Comparison of ENCODE assay signal across 10 cellular contexts in the genomic region with DNA sequence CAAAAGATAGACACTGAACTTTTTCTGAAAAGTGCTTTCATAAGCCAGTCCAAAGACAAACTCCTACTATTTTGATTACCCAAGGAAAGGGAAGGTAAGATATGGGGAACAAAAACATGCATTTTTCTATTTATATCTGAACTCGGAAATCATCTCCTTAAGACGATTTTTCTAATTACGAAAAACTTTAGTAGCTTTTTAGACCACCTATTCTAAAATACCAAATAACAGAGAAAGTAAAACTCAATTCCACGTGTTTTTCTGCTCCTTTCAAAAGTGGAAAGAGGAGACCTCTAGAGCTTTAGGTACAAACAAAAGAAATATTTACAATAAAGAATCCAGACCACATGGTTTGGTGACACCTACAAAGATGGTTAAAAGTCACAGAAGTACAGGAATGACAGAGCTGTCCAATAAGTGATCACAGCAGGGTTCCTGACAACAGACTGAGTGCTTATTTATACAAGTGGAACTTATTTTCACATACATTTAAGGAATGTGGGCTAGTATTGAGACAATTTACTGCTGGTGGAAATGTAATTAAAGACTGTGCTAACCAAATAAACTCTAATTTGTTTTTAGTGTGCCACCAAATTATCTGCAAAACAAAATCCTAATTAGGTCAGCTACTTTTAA. TPM values are rescaled to one million over a fixed set of nuclear protein-coding genes. Genes with fewer than 3 reads are reported as not detected.
DNase-seq lines count a peak whose midpoint lies in the region; ATAC-seq, FAIRE-seq and TF ChIP-seq lines count a peak whose summit lies in the region.
"Had no signal": no experiment of that assay in that cellular context is flagged by ENCODE, and none has a peak within 500 bp of the region (broad histone marks: within the 10 kb centered on the region; RNA-seq: fewer than 3 reads in every experiment).

No MANE protein-coding gene starts in this region.

- H3K4me3 ChIP-seq in HAP-1 = peak overlapping the region; percentile 61
- peak overlapping the region; percentile 92 for H3K4me3 ChIP-seq in adipocyte (ENCODE audit: low read length)
- peak overlapping the region; percentile 64 to 91 (median 75) for H3K4me3 ChIP-seq in keratinocyte (ENCODE audit: control insufficient read depth in 2 of 3, extremely low read depth in 1 of 3, insufficient read depth in 2 of 3, low read depth in 1 of 3, low read length in 3 of 3)
- peak overlapping the region; percentile 97 for H3K4me3 ChIP-seq in smooth muscle cell

- DNase-seq in HAP-1 (ENCODE audit: low spot score in 2 of 2) = peak; percentile 12 to 34
- DNase-seq in adipocyte (ENCODE audit: low read depth) = peak; percentile 52
- no peak for DNase-seq in keratinocyte (ENCODE audit: low read depth, low spot score)
- no peak for DNase-seq in smooth muscle cell (lab: John Stamatoyannopoulos, UW; ENCODE audit: unreplicated experiment)
- no peak for DNase-seq in activated CD4-positive, alpha-beta memory T cell treated with anti-CD3 and anti-CD28 coated beads, Interleukin-2, amount 10 ng/mL, durations not matched to agents 7 days and 5 days
- no peak for DNase-seq in MV-4-11 (lab: John Stamatoyannopoulos, UW)
- DNase-seq: stimulated activated CD4-positive, alpha-beta T cell treated with anti-CD3 and anti-CD28 coated beads, Interleukin-12 subunit alpha, Interleukin-12 subunit beta, amount 100 ng/mL, for 4 hours had no signal

- H3K9me3 ChIP-seq in HAP-1 = no peaks in the 10 kb centered on the region
- H3K9me3 ChIP-seq in adipocyte (ENCODE audit: control insufficient read depth, low read length) = no peaks in the 10 kb centered on the region
- H3K9me3 ChIP-seq in keratinocyte (ENCODE audit: control insufficient read depth, low read depth, low read length) = no peaks in the 10 kb centered on the region
- no peaks in the 10 kb centered on the region for H3K9me3 ChIP-seq in smooth muscle cell (replicated peaks; ENCODE audit: low read depth)

- H3K9ac ChIP-seq in adipocyte (ENCODE audit: low read length) (peak overlapping the region; percentile 94), keratinocyte (ENCODE audit: control insufficient read depth, extremely low read depth, insufficient read depth, low read length) (peak overlapping the region; percentile 88), smooth muscle cell (ENCODE audit: low read depth) (peak overlapping the region; percentile 12)

- peak overlapping the region; percentile 100 for H3K4me2 ChIP-seq in keratinocyte (ENCODE audit: control insufficient read depth, extremely low read depth, insufficient read depth, low read depth, low read length)
- H3K4me2 ChIP-seq in smooth muscle cell = peak overlapping the region; percentile 99

- in situ Hi-C loops in HAP-1 (cut with MboI; ENCODE audit: low sequenced_read_pairs) = no loop called here

- no peak for TF ChIP-seq CTCF in keratinocyte (optimal IDR thresholded peaks at IDR 0.05 in 1 of 3, IDR thresholded peaks at IDR 0.05 in 1 of 3, conservative IDR thresholded peaks at IDR 0.05 in 1 of 3; ENCODE audit: extremely low read depth in 1 of 3, insufficient read depth in 2 of 3, low read length in 3 of 3)
- no peak for TF ChIP-seq CTCF in smooth muscle cell (IDR thresholded peaks at IDR 0.05; ENCODE audit: borderline replicate concordance, insufficient read depth, poor library complexity, severe bottlenecking)

- POLR2A ChIA-PET in activated CD4-positive, alpha-beta memory T cell treated with anti-CD3 and anti-CD28 coated beads, Interleukin-2, amount 10 ng/mL, durations not matched to agents 7 days and 5 days (lab: Charles Lee) = no interaction called here

- H3K4me1 Mint-ChIP-seq in activated CD4-positive, alpha-beta memory T cell treated with anti-CD3 and anti-CD28 coated beads, Interleukin-2, amount 10 ng/mL, durations not matched to agents 7 days and 5 days = peaks cover 7% of the 10 kb centered on the region

- H2AFZ ChIP-seq in keratinocyte (ENCODE audit: control insufficient read depth, low read length) (no peak overlapping the region), smooth muscle cell (ENCODE audit: low read depth) (no peak overlapping the region)

- no peak overlapping the region for H3K4me3 Mint-ChIP-seq in activated CD4-positive, alpha-beta memory T cell treated with anti-CD3 and anti-CD28 coated beads, Interleukin-2, amount 10 ng/mL, durations not matched to agents 7 days and 5 days

- peaks cover 31% of the 10 kb centered on the region for H3K27me3 Mint-ChIP-seq in activated CD4-positive, alpha-beta memory T cell treated with anti-CD3 and anti-CD28 coated beads, Interleukin-2, amount 10 ng/mL, durations not matched to agents 7 days and 5 days

- H3K79me2 ChIP-seq in keratinocyte (ENCODE audit: control insufficient read depth, insufficient read depth, low read length) (peaks cover 74% of the 10 kb centered on the region), smooth muscle cell (ENCODE audit: low read depth) (peaks cover 12% of the 10 kb centered on the region)

- CTCF ChIA-PET in activated CD4-positive, alpha-beta memory T cell treated with anti-CD3 and anti-CD28 coated beads, Interleukin-2, amount 10 ng/mL, durations not matched to agents 7 days and 5 days (lab: Charles Lee) = no interaction called here

- FAIRE-seq in keratinocyte (lab: Jason Lieb, UNC) = no peak
- FAIRE-seq: GM18507 had no signal

- no peaks in the 10 kb centered on the region for H3K9me1 ChIP-seq in keratinocyte (ENCODE audit: control insufficient read depth, extremely low read depth, insufficient read depth, low read length)

- H3F3A ChIP-seq in smooth muscle cell (ENCODE audit: low read depth) = peaks cover 7% of the 10 kb centered on the region

- H3K4me1 ChIP-seq in HAP-1 (peaks cover 51% of the 10 kb centered on the region), adipocyte (ENCODE audit: control insufficient read depth, insufficient read depth, low read length) (peaks cover 47% of the 10 kb centered on the region), keratinocyte (ENCODE audit: control insufficient read depth, extremely low read depth, insufficient read depth, low read length) (peaks cover 21% of the 10 kb centered on the region), smooth muscle cell (ENCODE audit: low read depth) (peaks cover 45% of the 10 kb centered on the region)

- no peaks in the 10 kb centered on the region for H3K36me3 Mint-ChIP-seq in activated CD4-positive, alpha-beta memory T cell treated with anti-CD3 and anti-CD28 coated beads, Interleukin-2, amount 10 ng/mL, durations not matched to agents 7 days and 5 days (ENCODE audit: low read depth)

- no peaks in the 10 kb centered on the region for H4K20me1 ChIP-seq in keratinocyte (ENCODE audit: control insufficient read depth, extremely low read depth, insufficient read depth, low read length)
- H4K20me1 ChIP-seq in smooth muscle cell (ENCODE audit: low read depth) = no peaks in the 10 kb centered on the region

- H3K9me3 Mint-ChIP-seq in activated CD4-positive, alpha-beta memory T cell treated with anti-CD3 and anti-CD28 coated beads, Interleukin-2, amount 10 ng/mL, durations not matched to agents 7 days and 5 days = no peaks in the 10 kb centered on the region

- 0 out of 2 replicates have a peak, but pooled peaks cover 6% of the 10 kb centered on the region for H3K36me3 ChIP-seq in HAP-1 (replicated peaks)
- peaks cover 15% of the 10 kb centered on the region for H3K36me3 ChIP-seq in adipocyte (ENCODE audit: control insufficient read depth, insufficient read depth, low read length, severe bottlenecking)
- peaks cover 3 to 6% of the 10 kb centered on the region in 2 experiments for H3K36me3 ChIP-seq in keratinocyte (ENCODE audit: control insufficient read depth in 2 of 2, extremely low read depth in 1 of 2, insufficient read depth in 2 of 2, low read length in 2 of 2)
- no peaks in the 10 kb centered on the region for H3K36me3 ChIP-seq in smooth muscle cell (ENCODE audit: low read depth)

- ATAC-seq in HG02623 (IDR thresholded peaks at IDR 0.05; ENCODE audit: unreplicated experiment) (no peak), HG03108 (IDR thresholded peaks at IDR 0.05; ENCODE audit: unreplicated experiment) (no peak)

- H3K27ac Mint-ChIP-seq in activated CD4-positive, alpha-beta memory T cell treated with anti-CD3 and anti-CD28 coated beads, Interleukin-2, amount 10 ng/mL, durations not matched to agents 7 days and 5 days = no peak overlapping the region

- WGBS in smooth muscle cell (ENCODE audit: low lambda C conversion rate) = 77% methylated on average over 4 of the region's 4 CpGs

- dilution Hi-C loops in keratinocyte (cut with MboI; ENCODE audit: extremely low pct_ligation_motif_present, low sequenced_read_pairs) = no loop called here

- peak overlapping the region; percentile 88 for H3K27ac ChIP-seq in keratinocyte (ENCODE audit: control insufficient read depth, insufficient read depth, low read length)
- peak overlapping the region; percentile 63 for H3K27ac ChIP-seq in smooth muscle cell (ENCODE audit: low read depth)

- H3K27me3 ChIP-seq in HAP-1 (ENCODE audit: low read depth) = no peaks in the 10 kb centered on the region
- no peaks in the 10 kb centered on the region for H3K27me3 ChIP-seq in adipocyte (replicated peaks; ENCODE audit: control insufficient read depth, insufficient read depth, low read length)
- no peaks in the 10 kb centered on the region for H3K27me3 ChIP-seq in keratinocyte (ENCODE audit: control insufficient read depth, extremely low read depth, insufficient read depth, low read length)
- peaks cover under 1% of the 10 kb centered on the region for H3K27me3 ChIP-seq in smooth muscle cell (ENCODE audit: low read depth)

RNA-seq across cellular contexts. Expression of a gene that starts 2.5 kb away (rescaled TPM):
- polyA plus RNA-seq in keratinocyte = 22.1 to 30.9 TPM (median 25.5 TPM) in 3 replicates
- 4.4 TPM for polyA plus RNA-seq in keratinocyte (2011; ENCODE audit: low read depth)
- 6.3 and 11.9 TPM in 2 replicates for polyA plus RNA-seq in keratinocyte (2011; cell fraction: cytosol; rRNA removed)
- polyA plus RNA-seq in keratinocyte (2011; cell fraction: nucleus; rRNA removed) = 37.1 and 38.0 TPM in 2 replicates
- 12.2 TPM in 2 replicates for polyA plus RNA-seq in keratinocyte (2012; ENCODE audit: low replicate concordance)
- polyA minus RNA-seq in keratinocyte = 26.1 to 67.7 TPM (median 49.0 TPM) in 3 replicates
- 15.2 TPM for polyA minus RNA-seq in keratinocyte (2011; cell fraction: cytosol; rRNA and poly(A)+ RNA removed)
- polyA minus RNA-seq in keratinocyte (2011; cell fraction: nucleus; rRNA and poly(A)+ RNA removed) = 48.5 and 69.0 TPM in 2 replicates
- total RNA-seq in smooth muscle cell = 19.9 and 22.4 TPM in 2 replicates
- 6.7 and 9.0 TPM in 2 replicates for polyA plus RNA-seq in smooth muscle cell
- under 1 TPM; 0.08 to 0.18 TPM for total RNA-seq in activated CD4-positive, alpha-beta memory T cell treated with anti-CD3 and anti-CD28 coated beads, Interleukin-2, amount 10 ng/mL, durations not matched to agents 7 days and 5 days

Comparison
In these comparisons a context has a peak if more than half of its experiments do, and no peak if none do; other contexts are left out.
1. DNase-seq: peak in HAP-1 (2 of 2) and adipocyte (single experiment); none in keratinocyte (single experiment), smooth muscle cell (single experiment), activated CD4-positive, alpha-beta memory T cell treated with anti-CD3 and anti-CD28 coated beads, Interleukin-2, amount 10 ng/mL, durations not matched to agents 7 days and 5 days (single experiment) and MV-4-11 (single experiment).
2. H3K9ac ChIP-seq: peak in every context shown above with its lines; median percentile 94 in adipocyte; 88 in keratinocyte; 12 in smooth muscle cell.
3. RNA of a gene that starts 2.5 kb away (total RNA-seq): 19.9 to 22.4 TPM in smooth muscle cell; 0.08 to 0.18 TPM in activated CD4-positive, alpha-beta memory T cell treated with anti-CD3 and anti-CD28 coated beads, Interleukin-2, amount 10 ng/mL, durations not matched to agents 7 days and 5 days; every median in the first group is over 10 times any median in the second.
4. Peak in every context shown above with its lines, with median percentiles within 50 percentile points of each other: H3K4me3 ChIP-seq.